In genomic region chr12:32270818-32271710, GRCh38 we compare ENCODE assay signal across 10 cellular contexts.
DNase-seq lines count a peak whose midpoint lies in the region; ATAC-seq and TF ChIP-seq lines count a peak whose summit lies in the region.
"Had no signal": no experiment of that assay in that cellular context is flagged by ENCODE, and none has a peak within 500 bp of the region (broad histone marks: within the 10 kb centered on the region; RNA-seq: fewer than 3 reads in every experiment).

No MANE protein-coding gene starts in this region.

- intact Hi-C loops in PC-3 (cut with micrococcal nuclease), result no loop called here

- H3K4me1 Mint-ChIP-seq in activated T-cell treated with anti-CD3 and anti-CD28 coated beads, Interleukin-2, amount 50 U/mL, for 4 hours (ENCODE audit: low read depth), result peaks cover 17% of the 10 kb centered on the region

- 0 out of 2 replicates have a peak overlapping the region, but pooled peaks have one; percentile 55 for H2AFZ ChIP-seq in PC-3 (ENCODE audit: low read length)

- H3K9me3 ChIP-seq in PC-3 (ENCODE audit: low read length), result no peaks in the 10 kb centered on the region
- no peaks in the 10 kb centered on the region for H3K9me3 ChIP-seq in MG63

- CTCF ChIA-PET in PC-3 (lab: Charles Lee), result no interaction called here

- no peak overlapping the region for H3K9ac ChIP-seq in PC-3 (ENCODE audit: low read length)

- H3K27ac ChIP-seq in PC-3 (ENCODE audit: low read length), result no peak overlapping the region

- H3K36me3 ChIP-seq in PC-3 (ENCODE audit: low read depth, low read length), result no peaks in the 10 kb centered on the region
- 0 out of 2 replicates have a peak, but pooled peaks cover 2% of the 10 kb centered on the region for H3K36me3 ChIP-seq in MG63

- no peaks in the 10 kb centered on the region for H3K27me3 ChIP-seq in PC-3 (ENCODE audit: low read length)
- no peaks in the 10 kb centered on the region for H3K27me3 ChIP-seq in MG63

- no peaks in the 10 kb centered on the region for H3K9me2 ChIP-seq in PC-3 (replicated peaks; ENCODE audit: low read length)

- H3F3A ChIP-seq in PC-3 (ENCODE audit: low read length, unreplicated experiment), result no peaks in the 10 kb centered on the region

- POLR2A ChIA-PET in PC-3 (lab: Charles Lee; ENCODE audit: unreplicated experiment), result interaction anchor here (0.7 kb wide), 1 partner anchor 40 kb away, joined by 3 read pairs; no protein-coding TSS in a partner anchor

- peaks cover 27% of the 10 kb centered on the region for H3K4me1 ChIP-seq in PC-3 (ENCODE audit: insufficient read depth, low read length)

- H3K4me3 ChIP-seq in PC-3 (ENCODE audit: low read length) (no peak overlapping the region), fibroblast of pulmonary artery (replicated peaks; ENCODE audit: low read depth, low read length) (no peak overlapping the region), MG63 (no peak overlapping the region)

- no TSS peak for BruUV-seq in PC-3 (replicated peaks; lab: Mats Ljungman, UMichigan)

- ATAC-seq in PC-3, result no peak
- ATAC-seq in activated T-cell treated with anti-CD3 and anti-CD28 coated beads, Interleukin-2, amount 50 U/mL, for 4 hours, result no peak
- ATAC-seq: effector memory CD8-positive, alpha-beta T cell had no signal

- H3K9me3 Mint-ChIP-seq in activated T-cell treated with anti-CD3 and anti-CD28 coated beads, Interleukin-2, amount 50 U/mL, for 4 hours, result no peaks in the 10 kb centered on the region
- H3K9me3 Mint-ChIP-seq: effector memory CD8-positive, alpha-beta T cell had no signal

- DNase-seq in D341Med (ENCODE audit: low spot score) (peak; percentile 29), PC-3 (peak; percentile 27), fibroblast of pulmonary artery (ENCODE audit: low read depth) (peak; percentile 33), occipital lobe (lab: John Stamatoyannopoulos, UW) (peak; percentile 12), NCI-H146 treated with DMSO at 0.1 percent for 48 hours (lab: John Stamatoyannopoulos, UW; ENCODE audit: unreplicated experiment) (no peak), NCI-H1436 treated with DMSO at 0.1 percent for 48 hours (lab: John Stamatoyannopoulos, UW) (no peak), MG63 (no peak)
- DNase-seq in activated T-cell treated with anti-CD3 and anti-CD28 coated beads, Interleukin-2, amount 50 U/mL, for 4 hours, result no peak
- DNase-seq: effector memory CD8-positive, alpha-beta T cell; SW 1271 had no signal

- no peaks in the 10 kb centered on the region for H4K20me1 ChIP-seq in PC-3 (ENCODE audit: low read length)

- H3K36me3 Mint-ChIP-seq in activated T-cell treated with anti-CD3 and anti-CD28 coated beads, Interleukin-2, amount 50 U/mL, for 4 hours (ENCODE audit: insufficient read depth), result peaks cover 4% of the 10 kb centered on the region

- no peaks in the 10 kb centered on the region for H3K79me2 ChIP-seq in PC-3 (ENCODE audit: low read length)

- no peaks in the 10 kb centered on the region for H3K27me3 Mint-ChIP-seq in activated T-cell treated with anti-CD3 and anti-CD28 coated beads, Interleukin-2, amount 50 U/mL, for 4 hours (ENCODE audit: low read depth)
- H3K27me3 Mint-ChIP-seq: effector memory CD8-positive, alpha-beta T cell had no signal

- H3K4me3 Mint-ChIP-seq in activated T-cell treated with anti-CD3 and anti-CD28 coated beads, Interleukin-2, amount 50 U/mL, for 4 hours, result no peak overlapping the region
- H3K4me3 Mint-ChIP-seq: effector memory CD8-positive, alpha-beta T cell had no signal

- peak overlapping the region; percentile 44 for H3K4me2 ChIP-seq in PC-3 (ENCODE audit: low read length)

- TF ChIP-seq CTCF in PC-3 (conservative IDR thresholded peaks at IDR 0.05; ENCODE audit: low read depth, low read length), result no peak
- no peak for TF ChIP-seq CTCF in fibroblast of pulmonary artery (IDR thresholded peaks at IDR 0.05; ENCODE audit: low read length, missing control alignments)

Comparison
In these comparisons a context has a peak if more than half of its experiments do, and no peak if none do; other contexts are left out.
1. DNase-seq: peak in D341Med (single experiment), PC-3 (single experiment), fibroblast of pulmonary artery (single experiment) and occipital lobe (single experiment); none in NCI-H146 treated with DMSO at 0.1 percent for 48 hours (single experiment), NCI-H1436 treated with DMSO at 0.1 percent for 48 hours (single experiment), activated T-cell treated with anti-CD3 and anti-CD28 coated beads, Interleukin-2, amount 50 U/mL, for 4 hours (single experiment) and MG63 (single experiment).